In the genomic region with DNA sequence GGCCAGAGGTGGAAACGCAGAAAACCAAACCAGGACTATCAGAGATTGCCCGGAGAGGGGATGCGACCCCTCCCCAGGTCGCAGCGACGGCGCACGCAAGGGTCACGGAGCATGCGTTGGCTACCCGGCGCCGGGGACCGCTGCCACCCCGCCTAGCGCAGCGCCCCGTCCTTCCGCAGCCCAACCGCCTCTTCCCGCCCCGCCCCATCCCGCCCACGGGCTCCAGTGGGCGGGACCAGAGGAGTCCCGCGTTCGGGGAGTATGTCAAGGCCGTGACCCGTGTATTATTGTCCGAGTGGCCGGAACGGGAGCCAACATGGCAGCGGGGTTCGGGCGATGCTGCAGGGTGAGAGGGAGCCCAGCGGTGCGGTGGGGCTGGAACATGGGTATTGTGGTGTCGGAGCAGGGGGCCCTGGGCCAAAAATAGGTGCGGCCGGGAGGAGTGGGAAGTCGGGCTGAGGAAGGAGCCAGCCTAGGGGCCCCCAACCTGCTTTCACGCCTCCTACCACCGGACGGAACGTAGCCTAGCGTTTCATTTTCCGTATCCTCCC, we compare ENCODE assay signal across 8 cellular contexts. TPM values are rescaled to one million over a fixed set of nuclear protein-coding genes. Genes with fewer than 3 reads are reported as not detected.
A peak's percentile ranks its signal among the peaks of the same experiment; 100 is the strongest.
DNase-seq lines count a peak whose midpoint lies in the region; ATAC-seq and TF ChIP-seq lines count a peak whose summit lies in the region.

ACADM (plus strand) TSS at position 238 of the 551 bp plus-strand sequence; CDS start at position 317, 79 bp downstream.

- DNase-seq in CD4-positive, CD25-positive, alpha-beta regulatory T cell, result peak; percentile 71 to 90 (median 77)
- DNase-seq in NCI-H82 (lab: John Stamatoyannopoulos, UW) (peak; percentile 90), ecto neural progenitor cell (ENCODE audit: low spot score) (peak; percentile 91), lung (ENCODE audit: low spot score) (peak; percentile 91)
- peak; percentile 86 for DNase-seq in activated CD8-positive, alpha-beta T cell treated with anti-CD3 and anti-CD28 coated beads, Interleukin-2, amount 10 ng/mL, durations not matched to agents 7 days and 5 days
- peak; percentile 73 to 85 (median 81) for DNase-seq in stimulated activated CD4-positive, alpha-beta T cell treated with anti-CD3 and anti-CD28 coated beads, TNF-alpha, amount 100 ng/mL, for 4 hours (ENCODE audit: low read depth in 3 of 3)

- H3K4me3 ChIP-seq in CD4-positive, CD25-positive, alpha-beta regulatory T cell (ENCODE audit: low read depth, low read length), result peak within 1 kb of the TSS; percentile 91
- H3K4me3 ChIP-seq in lung, result peak within 1 kb of the TSS; percentile 91

- H3K36me3 Mint-ChIP-seq in CD4-positive, CD25-positive, alpha-beta regulatory T cell, result no peaks in the 10 kb centered on the region
- H3K36me3 Mint-ChIP-seq in activated CD8-positive, alpha-beta T cell treated with anti-CD3 and anti-CD28 coated beads, Interleukin-2, amount 10 ng/mL, durations not matched to agents 7 days and 5 days (ENCODE audit: low read depth), result peaks cover 14% of the 10 kb centered on the region

- H3K27ac ChIP-seq in CD4-positive, CD25-positive, alpha-beta regulatory T cell (ENCODE audit: insufficient read depth, low read length, poor library complexity, severe bottlenecking), result peak within 1 kb of the TSS; percentile 73
- H3K27ac ChIP-seq in lung (ENCODE audit: low read depth in 1 of 2, low read length in 1 of 2), result peak within 1 kb of the TSS; percentile 97 to 98

- peaks cover 27% of the 10 kb centered on the region for H3K4me1 ChIP-seq in CD4-positive, CD25-positive, alpha-beta regulatory T cell (ENCODE audit: control insufficient read depth, insufficient read depth, low read length, poor library complexity, severe bottlenecking)
- peaks cover 5 to 7% of the 10 kb centered on the region in 2 donors for H3K4me1 ChIP-seq in lung (ENCODE audit: control insufficient read depth in 2 of 2, insufficient read depth in 2 of 2, low read length in 2 of 2)

- peak within 1 kb of the TSS; percentile 92 to 99 (median 98) for H3K27ac Mint-ChIP-seq in CD4-positive, CD25-positive, alpha-beta regulatory T cell
- peak within 1 kb of the TSS; percentile 99 for H3K27ac Mint-ChIP-seq in activated CD8-positive, alpha-beta T cell treated with anti-CD3 and anti-CD28 coated beads, Interleukin-2, amount 10 ng/mL, durations not matched to agents 7 days and 5 days

- WGBS in lung, 2 donors, result 0 to 1% methylated on average over 47 to 48 of the region's 48 CpGs

- H3K9me3 ChIP-seq in CD4-positive, CD25-positive, alpha-beta regulatory T cell (ENCODE audit: control insufficient read depth in 2 of 2, low read length in 2 of 2), result no peaks in the 10 kb centered on the region
- H3K9me3 ChIP-seq in lung (ENCODE audit: control insufficient read depth in 2 of 2, insufficient read depth in 1 of 2, low read length in 1 of 2), result no peaks in the 10 kb centered on the region

- H3K27me3 Mint-ChIP-seq in CD4-positive, CD25-positive, alpha-beta regulatory T cell, result peaks cover 3% of the 10 kb centered on the region
- no peaks in the 10 kb centered on the region for H3K27me3 Mint-ChIP-seq in activated CD8-positive, alpha-beta T cell treated with anti-CD3 and anti-CD28 coated beads, Interleukin-2, amount 10 ng/mL, durations not matched to agents 7 days and 5 days (ENCODE audit: low read depth)

- no peaks in the 10 kb centered on the region for H3K9me3 Mint-ChIP-seq in CD4-positive, CD25-positive, alpha-beta regulatory T cell
- no peaks in the 10 kb centered on the region for H3K9me3 Mint-ChIP-seq in activated CD8-positive, alpha-beta T cell treated with anti-CD3 and anti-CD28 coated beads, Interleukin-2, amount 10 ng/mL, durations not matched to agents 7 days and 5 days (ENCODE audit: insufficient read depth)

- CTCF ChIA-PET in activated CD8-positive, alpha-beta T cell treated with anti-CD3 and anti-CD28 coated beads, Interleukin-2, amount 10 ng/mL, durations not matched to agents 7 days and 5 days (lab: Charles Lee), result no interaction called here

- no peak for TF ChIP-seq CTCF in lung (IDR thresholded peaks at IDR 0.05; ENCODE audit: control extremely low read depth, extremely low read depth)

- H3K4me3 Mint-ChIP-seq in CD4-positive, CD25-positive, alpha-beta regulatory T cell, result peak within 1 kb of the TSS; percentile 96 to 100 (median 98)
- peak within 1 kb of the TSS; percentile 100 for H3K4me3 Mint-ChIP-seq in activated CD8-positive, alpha-beta T cell treated with anti-CD3 and anti-CD28 coated beads, Interleukin-2, amount 10 ng/mL, durations not matched to agents 7 days and 5 days

- no peaks in the 10 kb centered on the region for H3K27me3 ChIP-seq in CD4-positive, CD25-positive, alpha-beta regulatory T cell (ENCODE audit: control insufficient read depth, insufficient read depth, low read length)
- no peaks in the 10 kb centered on the region for H3K27me3 ChIP-seq in lung (ENCODE audit: control insufficient read depth, insufficient read depth)

- peaks cover 24 to 47% (median 35%) of the 10 kb centered on the region in 4 donors for H3K4me1 Mint-ChIP-seq in CD4-positive, CD25-positive, alpha-beta regulatory T cell
- peaks cover 49% of the 10 kb centered on the region for H3K4me1 Mint-ChIP-seq in activated CD8-positive, alpha-beta T cell treated with anti-CD3 and anti-CD28 coated beads, Interleukin-2, amount 10 ng/mL, durations not matched to agents 7 days and 5 days (ENCODE audit: low read depth)

- peak; percentile 94 to 96 for ATAC-seq in CD4-positive, CD25-positive, alpha-beta regulatory T cell (ENCODE audit: low read depth in 2 of 2)
- ATAC-seq in GM19372 (IDR thresholded peaks at IDR 0.05; ENCODE audit: low read depth, unreplicated experiment), result peak; percentile 79
- ATAC-seq in HG03521 (IDR thresholded peaks at IDR 0.05; ENCODE audit: unreplicated experiment), result peak; percentile 88
- ATAC-seq in activated CD8-positive, alpha-beta T cell treated with anti-CD3 and anti-CD28 coated beads, Interleukin-2, amount 10 ng/mL, durations not matched to agents 7 days and 5 days, result peak; percentile 97
- peak; percentile 97 for ATAC-seq in lung (ENCODE audit: insufficient read depth, low FRiP score)

- H3K36me3 ChIP-seq in CD4-positive, CD25-positive, alpha-beta regulatory T cell (ENCODE audit: control insufficient read depth, insufficient read depth, low read length), result no peaks in the 10 kb centered on the region
- no peaks in the 10 kb centered on the region for H3K36me3 ChIP-seq in lung (ENCODE audit: control insufficient read depth in 2 of 2, insufficient read depth in 2 of 2, low read length in 2 of 2)

- POLR2A ChIA-PET in activated CD8-positive, alpha-beta T cell treated with anti-CD3 and anti-CD28 coated beads, Interleukin-2, amount 10 ng/mL, durations not matched to agents 7 days and 5 days (lab: Charles Lee), result interaction anchor here (1.0 to 1.3 kb wide), 3 partner anchors 61 to 62 kb away, joined by 3 to 6 read pairs (median 4); partner anchors contain the start of gene RABGGTB

RNA-seq across cellular contexts. Expression of gene ACADM, which starts in this region (rescaled TPM):
- total RNA-seq in CD4-positive, CD25-positive, alpha-beta regulatory T cell, result 12.6 TPM
- polyA plus RNA-seq in CD4-positive, CD25-positive, alpha-beta regulatory T cell, result 10 to 100 TPM; 37.8 to 56.8 (median 46.3) TPM
- total RNA-seq in activated CD8-positive, alpha-beta T cell treated with anti-CD3 and anti-CD28 coated beads, Interleukin-2, amount 10 ng/mL, durations not matched to agents 7 days and 5 days, result 10 to 100 TPM; 44.7 to 52.1 TPM
- 10 to 100 TPM; 36.4 to 71.5 TPM for total RNA-seq in lung
- 10 to 100 TPM; 14.9 to 26.4 TPM for polyA plus RNA-seq in lung

Comparison
In these comparisons a context has a peak if more than half of its experiments do, and no peak if none do; other contexts are left out.
1. Peak in every context shown above with its lines: DNase-seq, ATAC-seq, H3K4me3 ChIP-seq and H3K27ac ChIP-seq.